Comparison of ENCODE assay signal across 16 cellular contexts in the genomic region with DNA sequence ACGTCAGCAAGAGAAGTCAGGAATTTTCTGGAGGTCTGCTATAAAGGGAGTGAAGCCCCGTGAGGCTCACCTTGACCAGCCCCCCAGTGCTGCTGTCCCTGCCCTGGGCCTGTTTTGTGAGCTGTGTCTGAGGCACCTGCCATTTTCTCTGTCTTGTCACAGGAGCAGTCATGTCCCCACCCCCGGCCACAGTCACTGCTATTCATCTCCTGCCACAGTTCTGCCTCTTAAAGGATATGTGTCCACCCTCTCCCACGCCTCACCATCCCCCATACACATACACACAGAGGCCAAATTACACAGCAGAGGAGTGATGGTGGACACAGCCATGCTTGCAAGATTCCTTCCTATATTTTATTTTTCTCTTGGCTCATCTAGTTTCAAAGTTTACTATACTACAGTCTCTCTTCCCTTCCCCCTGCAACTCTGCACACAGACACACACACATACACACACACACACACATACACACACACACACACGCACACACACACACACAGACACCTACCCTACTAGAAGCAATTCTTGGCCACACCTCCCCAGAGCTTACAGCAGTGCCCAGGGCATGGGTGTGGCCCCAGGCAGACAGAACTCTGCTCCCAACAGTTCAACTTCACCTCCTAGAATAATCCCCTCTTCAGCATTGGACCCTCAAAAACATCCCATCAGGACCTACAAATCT.
DNase-seq lines count a peak whose midpoint lies in the region; ATAC-seq, FAIRE-seq and TF ChIP-seq lines count a peak whose summit lies in the region.
"Had no signal": no experiment of that assay in that cellular context is flagged by ENCODE, and none has a peak within 500 bp of the region (broad histone marks: within the 10 kb centered on the region; RNA-seq: fewer than 3 reads in every experiment).

No MANE protein-coding gene starts in this region.

- H3K79me2 ChIP-seq in hepatocyte: no peaks in the 10 kb centered on the region
- H3K79me2 ChIP-seq: parathyroid adenoma had no signal

- H3K4me1 ChIP-seq in A549: peaks cover 10% of the 10 kb centered on the region; the same call in 2 of the 3 replicates
- peaks cover 18% of the 10 kb centered on the region for H3K4me1 ChIP-seq in CD4-positive, alpha-beta memory T cell (ENCODE audit: insufficient read depth, low read length)
- peaks cover 10% of the 10 kb centered on the region for H3K4me1 ChIP-seq in hepatocyte (ENCODE audit: insufficient read depth)
- H3K4me1 ChIP-seq: parathyroid adenoma, uterus had no signal

- WGBS in A549 (ENCODE audit: missing lambda C conversion rate): 49% methylated on average over 5 of the region's 5 CpGs
- WGBS in hepatocyte (ENCODE audit: low lambda C conversion rate, missing lambda C conversion rate): 49% methylated on average over 5 of the region's 5 CpGs

- H3K36me3 Mint-ChIP-seq in CD4-positive, alpha-beta memory T cell: no peaks in the 10 kb centered on the region
- H3K36me3 Mint-ChIP-seq in T-cell: no peaks in the 10 kb centered on the region
- no peaks in the 10 kb centered on the region for H3K36me3 Mint-ChIP-seq in WTC11
- H3K36me3 Mint-ChIP-seq: immature natural killer cell had no signal

- no peak for TF ChIP-seq RAD21 in A549 (conservative IDR thresholded peaks at IDR 0.05 in 1 of 2, IDR thresholded peaks at IDR 0.05 in 1 of 2)

- H3K27me3 Mint-ChIP-seq in CD4-positive, alpha-beta memory T cell: peaks cover 0 to under 1% of the 10 kb centered on the region in 2 donors
- no peaks in the 10 kb centered on the region for H3K27me3 Mint-ChIP-seq in T-cell
- H3K27me3 Mint-ChIP-seq in WTC11 (ENCODE audit: low read depth): no peaks in the 10 kb centered on the region; the same call in 1 of the 2 replicates

- POLR2A ChIA-PET in A549 (lab: Yijun Ruan, JAX) (no interaction called here), T-cell (lab: Charles Lee) (no interaction called here), WTC11 (lab: Charles Lee) (no interaction called here)
- POLR2A ChIA-PET in CD4-positive, alpha-beta memory T cell (lab: Charles Lee; ENCODE audit: partially characterized antibody): interaction anchor here (0.6 kb wide), 2 partner anchors 88 to 242 kb away, joined by 3 read pairs; no protein-coding TSS in a partner anchor

- no peak for TF ChIP-seq EP300 in A549 (IDR thresholded peaks at IDR 0.05)

- H2AFZ ChIP-seq in hepatocyte: no peak overlapping the region
- H2AFZ ChIP-seq: parathyroid adenoma had no signal

- no peaks in the 10 kb centered on the region for H4K20me1 ChIP-seq in hepatocyte (ENCODE audit: insufficient read depth, poor library complexity, severe bottlenecking)

- intact Hi-C loops in CD4-positive, alpha-beta memory T cell (cut with micrococcal nuclease): loop anchor here (2.0 kb wide), 1 partner anchor 16 kb away; no protein-coding TSS in a partner anchor

- DNase-seq in A549 (ENCODE audit: low read depth in 1 of 2, low spot score in 1 of 2): peak in 1 of 2 experiments; percentile 12
- DNase-seq in CD4-positive, alpha-beta memory T cell: peak in 3 of 5 donors; percentile 24 to 56 (median 46)
- peak in 2 of 34 experiments; percentile 21 to 22 for DNase-seq in T-cell
- DNase-seq in hepatocyte (ENCODE audit: low spot score): peak; percentile 58
- no peak for DNase-seq in hypothalamus (lab: John Stamatoyannopoulos, UW)
- no peak for DNase-seq in occipital lobe (lab: John Stamatoyannopoulos, UW)
- no peak for DNase-seq in WTC11 (ENCODE audit: low spot score)
- DNase-seq: anterior cingulate cortex, DMS 273 treated with DMSO at 0.1 percent for 48 hours, immature natural killer cell, KG1, NCI-H510A, uterus had no signal

- H3K27ac ChIP-seq in A549: no peak overlapping the region
- H3K27ac ChIP-seq in CD4-positive, alpha-beta memory T cell (ENCODE audit: low read depth, low read length): no peak overlapping the region
- H3K27ac ChIP-seq in hepatocyte: peak overlapping the region; percentile 68
- H3K27ac ChIP-seq: epithelial cell of prostate, parathyroid adenoma, uterus had no signal

- no peaks in the 10 kb centered on the region for H3K36me3 ChIP-seq in CD4-positive, alpha-beta memory T cell (ENCODE audit: insufficient read depth, low read length)
- H3K36me3 ChIP-seq in hepatocyte (replicated peaks; ENCODE audit: insufficient read depth, low read depth): no peaks in the 10 kb centered on the region
- H3K36me3 ChIP-seq: uterus had no signal

- H3K4me1 Mint-ChIP-seq in CD4-positive, alpha-beta memory T cell: peaks cover 17 to 30% (median 19%) of the 10 kb centered on the region in 4 donors
- H3K4me1 Mint-ChIP-seq in T-cell: peaks cover 27 to 44% (median 38%) of the 10 kb centered on the region in 3 donors
- peaks cover 6% of the 10 kb centered on the region for H3K4me1 Mint-ChIP-seq in WTC11
- H3K4me1 Mint-ChIP-seq: immature natural killer cell had no signal

- TF ChIP-seq CTCF in A549 (IDR thresholded peaks at IDR 0.05) (no peak), hepatocyte (IDR thresholded peaks at IDR 0.05; ENCODE audit: poor library complexity) (no peak), WTC11 (IDR thresholded peaks at IDR 0.05) (no peak)

- H3K9me3 ChIP-seq in A549: no peaks in the 10 kb centered on the region
- H3K9me3 ChIP-seq in CD4-positive, alpha-beta memory T cell (ENCODE audit: control insufficient read depth in 1 of 2, low read length in 2 of 2): no peaks in the 10 kb centered on the region
- no peaks in the 10 kb centered on the region for H3K9me3 ChIP-seq in hepatocyte (ENCODE audit: low read depth)
- H3K9me3 ChIP-seq: uterus had no signal

- no peak for TF ChIP-seq POLR2A in A549 (IDR thresholded peaks at IDR 0.05; ENCODE audit: low read length)

- H3K9me2 ChIP-seq in hepatocyte (replicated peaks; ENCODE audit: insufficient read depth): no peaks in the 10 kb centered on the region

- FAIRE-seq in A549 (lab: Jason Lieb, UNC): no peak

- peak; percentile 24 to 40; a peak in 2 of 6 replicates for ATAC-seq in A549
- peak; percentile 55 to 77 (median 63) for ATAC-seq in T-cell (replicated peaks in 1 of 4)
- ATAC-seq in HG03439 (IDR thresholded peaks at IDR 0.05; ENCODE audit: unreplicated experiment): no peak
- ATAC-seq in WTC11: no peak

- H3K4me3 Mint-ChIP-seq in CD4-positive, alpha-beta memory T cell: peak overlapping the region in 6 of 8 donors; percentile 19 to 68 (median 32)
- H3K4me3 Mint-ChIP-seq in T-cell (peak overlapping the region in 1 of 3 donors; percentile 41), WTC11 (no peak overlapping the region)
- H3K4me3 Mint-ChIP-seq: immature natural killer cell had no signal

- CTCF ChIA-PET in A549 (lab: Yijun Ruan, JAX): no interaction called here
- CTCF ChIA-PET in CD4-positive, alpha-beta memory T cell (lab: Charles Lee; ENCODE audit: partially characterized antibody): interaction anchor here (1.2 kb wide), 1 partner anchor 183 kb away, joined by 3 read pairs; no protein-coding TSS in a partner anchor
- CTCF ChIA-PET in T-cell (lab: Charles Lee): interaction anchor here in 1 of 2 donors (0.6 kb wide), 1 partner anchor 147 kb away, joined by 3 read pairs; no protein-coding TSS in a partner anchor
- CTCF ChIA-PET in WTC11 (lab: Charles Lee): no interaction called here

- no peaks in the 10 kb centered on the region for H3K9me3 Mint-ChIP-seq in CD4-positive, alpha-beta memory T cell
- H3K9me3 Mint-ChIP-seq in T-cell (no peaks in the 10 kb centered on the region), WTC11 (no peaks in the 10 kb centered on the region)
- H3K9me3 Mint-ChIP-seq: immature natural killer cell had no signal

- H3K27ac Mint-ChIP-seq in CD4-positive, alpha-beta memory T cell: peak overlapping the region in 5 of 7 donors; percentile 2 to 68 (median 37)
- H3K27ac Mint-ChIP-seq in T-cell (peak overlapping the region in 1 of 2 donors; percentile 42), WTC11 (no peak overlapping the region)

- H3K4me2 ChIP-seq in A549 (peak overlapping the region; percentile 28; the same call in 1 of the 3 replicates), hepatocyte (no peak overlapping the region)

- H3K4me3 ChIP-seq in A549: no peak overlapping the region
- H3K4me3 ChIP-seq in CD4-positive, alpha-beta memory T cell (ENCODE audit: low read length in 2 of 2): no peak overlapping the region
- H3K4me3 ChIP-seq in hepatocyte: no peak overlapping the region
- H3K4me3 ChIP-seq: uterus had no signal

- H3K27me3 ChIP-seq in CD4-positive, alpha-beta memory T cell (ENCODE audit: insufficient read depth, low read length): no peaks in the 10 kb centered on the region
- no peaks in the 10 kb centered on the region for H3K27me3 ChIP-seq in hepatocyte
- H3K27me3 ChIP-seq: uterus had no signal

TF ChIP-seq in A549, 52 proteins besides CTCF, POLR2A, EP300 and RAD21 (continues in another document):
- TF ChIP-seq, protein P1, sequence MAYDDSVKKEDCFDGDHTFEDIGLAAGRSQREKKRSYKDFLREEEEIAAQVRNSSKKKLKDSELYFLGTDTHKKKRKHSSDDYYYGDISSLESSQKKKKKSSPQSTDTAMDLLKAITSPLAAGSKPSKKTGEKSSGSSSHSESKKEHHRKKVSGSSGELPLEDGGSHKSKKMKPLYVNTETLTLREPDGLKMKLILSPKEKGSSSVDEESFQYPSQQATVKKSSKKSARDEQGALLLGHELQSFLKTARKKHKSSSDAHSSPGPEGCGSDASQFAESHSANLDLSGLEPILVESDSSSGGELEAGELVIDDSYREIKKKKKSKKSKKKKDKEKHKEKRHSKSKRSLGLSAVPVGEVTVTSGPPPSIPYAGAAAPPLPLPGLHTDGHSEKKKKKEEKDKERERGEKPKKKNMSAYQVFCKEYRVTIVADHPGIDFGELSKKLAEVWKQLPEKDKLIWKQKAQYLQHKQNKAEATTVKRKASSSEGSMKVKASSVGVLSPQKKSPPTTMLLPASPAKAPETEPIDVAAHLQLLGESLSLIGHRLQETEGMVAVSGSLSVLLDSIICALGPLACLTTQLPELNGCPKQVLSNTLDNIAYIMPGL (CRISPR knock-in tag; IDR thresholded peaks at IDR 0.05; ENCODE audit: borderline replicate concordance): no peak

TF ChIP-seq in WTC11, 78 proteins besides CTCF, POLR2A, EP300 and RAD21 (continues in another document):
- TF ChIP-seq, protein P2, sequence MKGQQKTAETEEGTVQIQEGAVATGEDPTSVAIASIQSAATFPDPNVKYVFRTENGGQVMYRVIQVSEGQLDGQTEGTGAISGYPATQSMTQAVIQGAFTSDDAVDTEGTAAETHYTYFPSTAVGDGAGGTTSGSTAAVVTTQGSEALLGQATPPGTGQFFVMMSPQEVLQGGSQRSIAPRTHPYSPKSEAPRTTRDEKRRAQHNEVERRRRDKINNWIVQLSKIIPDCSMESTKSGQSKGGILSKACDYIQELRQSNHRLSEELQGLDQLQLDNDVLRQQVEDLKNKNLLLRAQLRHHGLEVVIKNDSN (CRISPR knock-in tag; IDR thresholded peaks at IDR 0.05): no peak
- TF ChIP-seq RORB (CRISPR knock-in tag; IDR thresholded peaks at IDR 0.05) (no peak), HMGA2 (CRISPR knock-in tag; IDR thresholded peaks at IDR 0.05) (no peak), GTF2I (CRISPR knock-in tag; conservative IDR thresholded peaks at IDR 0.05) (no peak)

Comparison
In these comparisons a context has a peak if more than half of its experiments do, and no peak if none do; other contexts are left out.
1. ATAC-seq: peak in A549 (2 of 2) and T-cell (4 of 4); none in HG03439 (single experiment) and WTC11 (single experiment).
2. DNase-seq: peak in CD4-positive, alpha-beta memory T cell (3 of 5) and hepatocyte (single experiment); none in hypothalamus (0 of 51), occipital lobe (single experiment) and WTC11 (single experiment).